In the genomic region with DNA sequence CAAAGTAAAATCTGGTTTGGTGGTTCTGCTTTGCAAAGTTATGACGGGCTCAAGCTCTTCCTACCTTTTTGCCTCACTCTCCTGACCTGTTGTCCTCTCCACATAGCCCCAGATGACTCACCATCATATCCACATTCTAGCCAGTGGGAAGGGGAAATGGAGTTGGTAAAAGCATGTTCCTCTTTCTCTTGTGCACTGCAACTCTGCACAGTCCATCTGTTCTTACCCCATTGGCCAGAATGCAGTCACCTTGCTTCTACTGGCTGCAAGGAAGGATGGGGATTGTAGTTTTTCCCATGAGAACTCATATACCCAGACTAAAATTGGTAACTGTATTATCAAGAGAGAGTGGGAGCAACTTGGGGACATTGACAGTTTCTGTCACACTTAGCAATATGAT, we compare ENCODE assay signal across 2 cellular contexts.
TF ChIP-seq lines count a peak whose summit lies in the region.

No MANE protein-coding gene starts in this region.

TF ChIP-seq in WTC11, 78 proteins besides CTCF, POLR2A, EP300 and RAD21 (continued from another document):
- TF ChIP-seq, protein P1, sequence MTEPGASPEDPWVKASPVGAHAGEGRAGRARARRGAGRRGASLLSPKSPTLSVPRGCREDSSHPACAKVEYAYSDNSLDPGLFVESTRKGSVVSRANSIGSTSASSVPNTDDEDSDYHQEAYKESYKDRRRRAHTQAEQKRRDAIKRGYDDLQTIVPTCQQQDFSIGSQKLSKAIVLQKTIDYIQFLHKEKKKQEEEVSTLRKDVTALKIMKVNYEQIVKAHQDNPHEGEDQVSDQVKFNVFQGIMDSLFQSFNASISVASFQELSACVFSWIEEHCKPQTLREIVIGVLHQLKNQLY (CRISPR knock-in tag; IDR thresholded peaks at IDR 0.05) = no peak
- TF ChIP-seq ZNF317 (CRISPR knock-in tag; IDR thresholded peaks at IDR 0.05; ENCODE audit: borderline replicate concordance, low read depth) = no peak
- no peak for TF ChIP-seq RORB (CRISPR knock-in tag; IDR thresholded peaks at IDR 0.05)
- TF ChIP-seq, protein P2, sequence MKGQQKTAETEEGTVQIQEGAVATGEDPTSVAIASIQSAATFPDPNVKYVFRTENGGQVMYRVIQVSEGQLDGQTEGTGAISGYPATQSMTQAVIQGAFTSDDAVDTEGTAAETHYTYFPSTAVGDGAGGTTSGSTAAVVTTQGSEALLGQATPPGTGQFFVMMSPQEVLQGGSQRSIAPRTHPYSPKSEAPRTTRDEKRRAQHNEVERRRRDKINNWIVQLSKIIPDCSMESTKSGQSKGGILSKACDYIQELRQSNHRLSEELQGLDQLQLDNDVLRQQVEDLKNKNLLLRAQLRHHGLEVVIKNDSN (CRISPR knock-in tag; IDR thresholded peaks at IDR 0.05) = peak; percentile 59; the same call in 1 of the 2 replicates
- no peak for TF ChIP-seq ETV6 (CRISPR knock-in tag; IDR thresholded peaks at IDR 0.05)
- TF ChIP-seq, protein P3, sequence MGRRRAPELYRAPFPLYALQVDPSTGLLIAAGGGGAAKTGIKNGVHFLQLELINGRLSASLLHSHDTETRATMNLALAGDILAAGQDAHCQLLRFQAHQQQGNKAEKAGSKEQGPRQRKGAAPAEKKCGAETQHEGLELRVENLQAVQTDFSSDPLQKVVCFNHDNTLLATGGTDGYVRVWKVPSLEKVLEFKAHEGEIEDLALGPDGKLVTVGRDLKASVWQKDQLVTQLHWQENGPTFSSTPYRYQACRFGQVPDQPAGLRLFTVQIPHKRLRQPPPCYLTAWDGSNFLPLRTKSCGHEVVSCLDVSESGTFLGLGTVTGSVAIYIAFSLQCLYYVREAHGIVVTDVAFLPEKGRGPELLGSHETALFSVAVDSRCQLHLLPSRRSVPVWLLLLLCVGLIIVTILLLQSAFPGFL (CRISPR knock-in tag; IDR thresholded peaks at IDR 0.05; ENCODE audit: borderline replicate concordance) = no peak
- no peak for TF ChIP-seq NR1H2 (CRISPR knock-in tag; IDR thresholded peaks at IDR 0.05)
- no peak for TF ChIP-seq FOXK1 (CRISPR knock-in tag; IDR thresholded peaks at IDR 0.05)

TF ChIP-seq in HepG2, 621 proteins besides CTCF, POLR2A, EP300 and RAD21 (continued from another document):
- TF ChIP-seq, protein P4, sequence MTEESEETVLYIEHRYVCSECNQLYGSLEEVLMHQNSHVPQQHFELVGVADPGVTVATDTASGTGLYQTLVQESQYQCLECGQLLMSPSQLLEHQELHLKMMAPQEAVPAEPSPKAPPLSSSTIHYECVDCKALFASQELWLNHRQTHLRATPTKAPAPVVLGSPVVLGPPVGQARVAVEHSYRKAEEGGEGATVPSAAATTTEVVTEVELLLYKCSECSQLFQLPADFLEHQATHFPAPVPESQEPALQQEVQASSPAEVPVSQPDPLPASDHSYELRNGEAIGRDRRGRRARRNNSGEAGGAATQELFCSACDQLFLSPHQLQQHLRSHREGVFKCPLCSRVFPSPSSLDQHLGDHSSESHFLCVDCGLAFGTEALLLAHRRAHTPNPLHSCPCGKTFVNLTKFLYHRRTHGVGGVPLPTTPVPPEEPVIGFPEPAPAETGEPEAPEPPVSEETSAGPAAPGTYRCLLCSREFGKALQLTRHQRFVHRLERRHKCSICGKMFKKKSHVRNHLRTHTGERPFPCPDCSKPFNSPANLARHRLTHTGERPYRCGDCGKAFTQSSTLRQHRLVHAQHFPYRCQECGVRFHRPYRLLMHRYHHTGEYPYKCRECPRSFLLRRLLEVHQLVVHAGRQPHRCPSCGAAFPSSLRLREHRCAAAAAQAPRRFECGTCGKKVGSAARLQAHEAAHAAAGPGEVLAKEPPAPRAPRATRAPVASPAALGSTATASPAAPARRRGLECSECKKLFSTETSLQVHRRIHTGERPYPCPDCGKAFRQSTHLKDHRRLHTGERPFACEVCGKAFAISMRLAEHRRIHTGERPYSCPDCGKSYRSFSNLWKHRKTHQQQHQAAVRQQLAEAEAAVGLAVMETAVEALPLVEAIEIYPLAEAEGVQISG (CRISPR knock-in tag; IDR thresholded peaks at IDR 0.05) = no peak
- TF ChIP-seq NAIF1 (CRISPR knock-in tag; IDR thresholded peaks at IDR 0.05; ENCODE audit: borderline replicate concordance) = no peak
- TF ChIP-seq, protein P5, sequence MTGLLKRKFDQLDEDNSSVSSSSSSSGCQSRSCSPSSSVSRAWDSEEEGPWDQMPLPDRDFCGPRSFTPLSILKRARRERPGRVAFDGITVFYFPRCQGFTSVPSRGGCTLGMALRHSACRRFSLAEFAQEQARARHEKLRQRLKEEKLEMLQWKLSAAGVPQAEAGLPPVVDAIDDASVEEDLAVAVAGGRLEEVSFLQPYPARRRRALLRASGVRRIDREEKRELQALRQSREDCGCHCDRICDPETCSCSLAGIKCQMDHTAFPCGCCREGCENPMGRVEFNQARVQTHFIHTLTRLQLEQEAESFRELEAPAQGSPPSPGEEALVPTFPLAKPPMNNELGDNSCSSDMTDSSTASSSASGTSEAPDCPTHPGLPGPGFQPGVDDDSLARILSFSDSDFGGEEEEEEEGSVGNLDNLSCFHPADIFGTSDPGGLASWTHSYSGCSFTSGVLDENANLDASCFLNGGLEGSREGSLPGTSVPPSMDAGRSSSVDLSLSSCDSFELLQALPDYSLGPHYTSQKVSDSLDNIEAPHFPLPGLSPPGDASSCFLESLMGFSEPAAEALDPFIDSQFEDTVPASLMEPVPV (CRISPR knock-in tag; IDR thresholded peaks at IDR 0.05) = no peak
